In the genomic region with DNA sequence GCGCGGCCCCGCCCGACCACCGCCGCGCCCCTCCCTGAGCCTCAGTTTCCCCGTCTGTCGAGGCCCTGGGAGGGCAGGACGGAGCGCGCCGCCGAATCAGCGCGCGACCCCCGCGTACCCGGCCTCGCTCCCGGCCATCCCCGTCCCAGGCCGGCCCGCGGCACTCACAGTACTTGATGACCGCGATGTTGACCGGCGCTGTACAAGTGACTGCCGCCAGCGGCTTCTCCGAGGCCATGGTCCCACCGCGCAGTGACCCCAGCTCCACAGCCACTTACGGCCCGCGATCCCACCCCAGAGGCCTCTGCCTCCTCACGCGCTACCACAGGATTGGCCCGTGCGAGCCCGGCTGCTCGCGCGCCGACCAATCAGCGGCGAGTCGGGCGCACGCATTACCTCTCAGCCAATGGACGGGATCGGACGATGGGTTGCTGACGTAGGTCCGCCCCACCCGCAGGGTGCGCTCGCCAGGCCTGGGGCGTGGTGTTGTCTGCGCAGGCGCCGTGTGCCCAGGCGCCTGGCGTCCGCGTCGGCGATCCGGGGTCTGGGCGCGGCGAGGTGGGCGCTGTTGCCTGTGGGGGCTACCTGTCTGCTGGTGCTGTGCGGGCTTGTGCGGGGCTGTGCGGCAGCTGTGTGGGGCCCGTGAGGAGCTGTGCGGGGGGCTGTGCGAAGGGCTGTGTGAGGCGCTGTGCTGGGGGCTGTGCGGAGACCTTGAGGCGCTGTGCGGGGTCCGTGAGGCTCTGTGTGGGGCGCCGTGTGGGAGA, we compare ENCODE assay signal across 1 cellular context.
TF ChIP-seq lines count a peak whose summit lies in the region.

A gene with protein sequence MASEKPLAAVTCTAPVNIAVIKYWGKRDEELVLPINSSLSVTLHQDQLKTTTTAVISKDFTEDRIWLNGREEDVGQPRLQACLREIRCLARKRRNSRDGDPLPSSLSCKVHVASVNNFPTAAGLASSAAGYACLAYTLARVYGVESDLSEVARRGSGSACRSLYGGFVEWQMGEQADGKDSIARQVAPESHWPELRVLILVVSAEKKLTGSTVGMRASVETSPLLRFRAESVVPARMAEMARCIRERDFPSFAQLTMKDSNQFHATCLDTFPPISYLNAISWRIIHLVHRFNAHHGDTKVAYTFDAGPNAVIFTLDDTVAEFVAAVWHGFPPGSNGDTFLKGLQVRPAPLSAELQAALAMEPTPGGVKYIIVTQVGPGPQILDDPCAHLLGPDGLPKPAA (minus strand): TSS at position 249 of the 764 bp plus-strand sequence. CDS start 11 bp downstream, at position 238.

TF ChIP-seq in HepG2, 621 proteins besides CTCF, POLR2A, EP300 and RAD21 (continued from another document and continues in another):
- no peak for TF ChIP-seq HBP1 (CRISPR knock-in tag; IDR thresholded peaks at IDR 0.05; ENCODE audit: low read depth)
- no peak for TF ChIP-seq IRF1 (CRISPR knock-in tag; IDR thresholded peaks at IDR 0.05; ENCODE audit: low read depth)
- TF ChIP-seq HHEX (CRISPR knock-in tag; IDR thresholded peaks at IDR 0.05), result no peak
- peak; percentile 68; the same call in 1 of the 2 replicates for TF ChIP-seq JUN (CRISPR knock-in tag; IDR thresholded peaks at IDR 0.05)
- TF ChIP-seq KLF15 (CRISPR knock-in tag; IDR thresholded peaks at IDR 0.05; ENCODE audit: borderline replicate concordance), result 0 out of 2 replicates have a peak, but pooled peaks have one; percentile 23
- peak; percentile 84; the same call in 1 of the 2 replicates for TF ChIP-seq GFI1 (CRISPR knock-in tag; IDR thresholded peaks at IDR 0.05; ENCODE audit: borderline replicate concordance)
- peak; percentile 91 for TF ChIP-seq SALL2 (CRISPR knock-in tag; IDR thresholded peaks at IDR 0.05)
- peak; percentile 86 for TF ChIP-seq CBFB (CRISPR knock-in tag; IDR thresholded peaks at IDR 0.05)
- peak; percentile 96 for TF ChIP-seq ZNF598 (CRISPR knock-in tag; IDR thresholded peaks at IDR 0.05; ENCODE audit: borderline replicate concordance)
- peak; percentile 88; the same call in 2 of the 3 replicates for TF ChIP-seq MXI1 (IDR thresholded peaks at IDR 0.05; ENCODE audit: borderline replicate concordance, low read depth, low read length)
- peak; percentile 74 for TF ChIP-seq TARDBP (CRISPR knock-in tag; IDR thresholded peaks at IDR 0.05)
- TF ChIP-seq ATF5 (CRISPR knock-in tag; IDR thresholded peaks at IDR 0.05; ENCODE audit: low read depth), result peak; percentile 84; the same call in 1 of the 2 replicates
- peak; percentile 90; the same call in 1 of the 2 replicates for TF ChIP-seq ZNF607 (CRISPR knock-in tag; IDR thresholded peaks at IDR 0.05; ENCODE audit: borderline replicate concordance)
- TF ChIP-seq, protein P1, sequence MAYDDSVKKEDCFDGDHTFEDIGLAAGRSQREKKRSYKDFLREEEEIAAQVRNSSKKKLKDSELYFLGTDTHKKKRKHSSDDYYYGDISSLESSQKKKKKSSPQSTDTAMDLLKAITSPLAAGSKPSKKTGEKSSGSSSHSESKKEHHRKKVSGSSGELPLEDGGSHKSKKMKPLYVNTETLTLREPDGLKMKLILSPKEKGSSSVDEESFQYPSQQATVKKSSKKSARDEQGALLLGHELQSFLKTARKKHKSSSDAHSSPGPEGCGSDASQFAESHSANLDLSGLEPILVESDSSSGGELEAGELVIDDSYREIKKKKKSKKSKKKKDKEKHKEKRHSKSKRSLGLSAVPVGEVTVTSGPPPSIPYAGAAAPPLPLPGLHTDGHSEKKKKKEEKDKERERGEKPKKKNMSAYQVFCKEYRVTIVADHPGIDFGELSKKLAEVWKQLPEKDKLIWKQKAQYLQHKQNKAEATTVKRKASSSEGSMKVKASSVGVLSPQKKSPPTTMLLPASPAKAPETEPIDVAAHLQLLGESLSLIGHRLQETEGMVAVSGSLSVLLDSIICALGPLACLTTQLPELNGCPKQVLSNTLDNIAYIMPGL (CRISPR knock-in tag; IDR thresholded peaks at IDR 0.05; ENCODE audit: borderline replicate concordance in 1 of 2, low read depth in 1 of 2), result peak; percentile 45 to 95; a peak in 3 of 4 replicates
- no peak for TF ChIP-seq CBX1 (IDR thresholded peaks at IDR 0.05; ENCODE audit: low read depth)
- TF ChIP-seq ZNF580 (CRISPR knock-in tag; IDR thresholded peaks at IDR 0.05; ENCODE audit: borderline replicate concordance, low read depth), result peak; percentile 97
- TF ChIP-seq PRDM4 (CRISPR knock-in tag; IDR thresholded peaks at IDR 0.05; ENCODE audit: borderline replicate concordance), result no peak
- peak; percentile 85; the same call in 1 of the 2 replicates for TF ChIP-seq ZNF766 (CRISPR knock-in tag; IDR thresholded peaks at IDR 0.05; ENCODE audit: borderline replicate concordance)
- TF ChIP-seq HNRNPK (IDR thresholded peaks at IDR 0.05; ENCODE audit: low read depth, low read length, poor library complexity, severe bottlenecking), result peak; percentile 37
- peak; percentile 44; the same call in 1 of the 2 replicates for TF ChIP-seq ZNF143 (CRISPR knock-in tag; IDR thresholded peaks at IDR 0.05)
- TF ChIP-seq, protein P2, sequence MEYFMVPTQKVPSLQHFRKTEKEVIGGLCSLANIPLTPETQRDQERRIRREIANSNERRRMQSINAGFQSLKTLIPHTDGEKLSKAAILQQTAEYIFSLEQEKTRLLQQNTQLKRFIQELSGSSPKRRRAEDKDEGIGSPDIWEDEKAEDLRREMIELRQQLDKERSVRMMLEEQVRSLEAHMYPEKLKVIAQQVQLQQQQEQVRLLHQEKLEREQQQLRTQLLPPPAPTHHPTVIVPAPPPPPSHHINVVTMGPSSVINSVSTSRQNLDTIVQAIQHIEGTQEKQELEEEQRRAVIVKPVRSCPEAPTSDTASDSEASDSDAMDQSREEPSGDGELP (IDR thresholded peaks at IDR 0.05; ENCODE audit: borderline replicate concordance, low read depth), result peak; percentile 33; the same call in 1 of the 2 replicates
- no peak for TF ChIP-seq ZNF570 (CRISPR knock-in tag; IDR thresholded peaks at IDR 0.05; ENCODE audit: borderline replicate concordance)
- peak; percentile 67 for TF ChIP-seq ZNF232 (CRISPR knock-in tag; IDR thresholded peaks at IDR 0.05; ENCODE audit: borderline replicate concordance)
- TF ChIP-seq RFXANK (CRISPR knock-in tag; IDR thresholded peaks at IDR 0.05), result peak; percentile 90
- peak; percentile 65; the same call in 1 of the 2 replicates for TF ChIP-seq MAZ (IDR thresholded peaks at IDR 0.05; ENCODE audit: borderline replicate concordance, low read depth, low read length)
- peak; percentile 92 for TF ChIP-seq MAZ (CRISPR knock-in tag; IDR thresholded peaks at IDR 0.05; ENCODE audit: low read depth)
- TF ChIP-seq ZBTB7B (CRISPR knock-in tag; IDR thresholded peaks at IDR 0.05), result peak; percentile 83; the same call in 1 of the 2 replicates
- peak; percentile 97 for TF ChIP-seq ZNF674 (CRISPR knock-in tag; IDR thresholded peaks at IDR 0.05; ENCODE audit: low read depth)
- TF ChIP-seq, protein P3, sequence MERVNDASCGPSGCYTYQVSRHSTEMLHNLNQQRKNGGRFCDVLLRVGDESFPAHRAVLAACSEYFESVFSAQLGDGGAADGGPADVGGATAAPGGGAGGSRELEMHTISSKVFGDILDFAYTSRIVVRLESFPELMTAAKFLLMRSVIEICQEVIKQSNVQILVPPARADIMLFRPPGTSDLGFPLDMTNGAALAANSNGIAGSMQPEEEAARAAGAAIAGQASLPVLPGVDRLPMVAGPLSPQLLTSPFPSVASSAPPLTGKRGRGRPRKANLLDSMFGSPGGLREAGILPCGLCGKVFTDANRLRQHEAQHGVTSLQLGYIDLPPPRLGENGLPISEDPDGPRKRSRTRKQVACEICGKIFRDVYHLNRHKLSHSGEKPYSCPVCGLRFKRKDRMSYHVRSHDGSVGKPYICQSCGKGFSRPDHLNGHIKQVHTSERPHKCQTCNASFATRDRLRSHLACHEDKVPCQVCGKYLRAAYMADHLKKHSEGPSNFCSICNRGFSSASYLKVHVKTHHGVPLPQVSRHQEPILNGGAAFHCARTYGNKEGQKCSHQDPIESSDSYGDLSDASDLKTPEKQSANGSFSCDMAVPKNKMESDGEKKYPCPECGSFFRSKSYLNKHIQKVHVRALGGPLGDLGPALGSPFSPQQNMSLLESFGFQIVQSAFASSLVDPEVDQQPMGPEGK (CRISPR knock-in tag; IDR thresholded peaks at IDR 0.05), result peak; percentile 89
- TF ChIP-seq HNF1B (CRISPR knock-in tag; IDR thresholded peaks at IDR 0.05), result peak; percentile 83
- TF ChIP-seq, protein P4, sequence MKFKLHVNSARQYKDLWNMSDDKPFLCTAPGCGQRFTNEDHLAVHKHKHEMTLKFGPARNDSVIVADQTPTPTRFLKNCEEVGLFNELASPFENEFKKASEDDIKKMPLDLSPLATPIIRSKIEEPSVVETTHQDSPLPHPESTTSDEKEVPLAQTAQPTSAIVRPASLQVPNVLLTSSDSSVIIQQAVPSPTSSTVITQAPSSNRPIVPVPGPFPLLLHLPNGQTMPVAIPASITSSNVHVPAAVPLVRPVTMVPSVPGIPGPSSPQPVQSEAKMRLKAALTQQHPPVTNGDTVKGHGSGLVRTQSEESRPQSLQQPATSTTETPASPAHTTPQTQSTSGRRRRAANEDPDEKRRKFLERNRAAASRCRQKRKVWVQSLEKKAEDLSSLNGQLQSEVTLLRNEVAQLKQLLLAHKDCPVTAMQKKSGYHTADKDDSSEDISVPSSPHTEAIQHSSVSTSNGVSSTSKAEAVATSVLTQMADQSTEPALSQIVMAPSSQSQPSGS (CRISPR knock-in tag; IDR thresholded peaks at IDR 0.05), result peak; percentile 78
- TF ChIP-seq ZBTB1 (CRISPR knock-in tag; IDR thresholded peaks at IDR 0.05; ENCODE audit: borderline replicate concordance), result peak; percentile 21; the same call in 1 of the 2 replicates
- TF ChIP-seq ZNF230 (CRISPR knock-in tag; IDR thresholded peaks at IDR 0.05), result peak; percentile 77; the same call in 1 of the 2 replicates
- TF ChIP-seq CENPT (CRISPR knock-in tag; IDR thresholded peaks at IDR 0.05; ENCODE audit: low read depth), result peak; percentile 85; the same call in 1 of the 2 replicates
- TF ChIP-seq ZNF256 (CRISPR knock-in tag; conservative IDR thresholded peaks at IDR 0.05), result 0 out of 2 replicates have a peak, but pooled peaks have one; percentile 26
- TF ChIP-seq NFE2L1 (CRISPR knock-in tag; IDR thresholded peaks at IDR 0.05; ENCODE audit: borderline replicate concordance), result no peak
- 0 out of 2 replicates have a peak, but pooled peaks have one; percentile 80 for TF ChIP-seq ZBTB44 (CRISPR knock-in tag; IDR thresholded peaks at IDR 0.05)
